Comparison of ENCODE assay signal across 1 cellular context in the genomic region with DNA sequence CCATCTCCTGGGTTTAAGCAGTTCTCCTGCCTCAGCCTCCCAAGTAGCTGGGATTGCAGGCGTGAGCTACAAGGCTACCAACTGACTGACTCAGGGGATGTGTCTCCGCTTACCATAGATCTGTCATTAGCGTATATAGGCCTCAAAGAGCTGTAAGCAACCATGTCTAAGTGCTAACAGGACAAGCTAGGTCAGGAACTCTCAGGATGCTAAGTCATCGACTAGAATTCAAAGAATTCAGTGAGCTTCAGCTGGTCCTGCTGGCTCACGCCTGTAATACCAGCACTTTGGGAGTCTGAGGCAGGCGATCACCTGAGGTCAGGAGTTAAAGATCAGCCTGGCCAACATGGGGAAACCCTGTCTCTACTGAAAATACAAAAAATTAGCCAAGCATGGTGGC.
TF ChIP-seq lines count a peak whose summit lies in the region.

No MANE protein-coding gene starts in this region.

TF ChIP-seq in GM23338, 12 proteins besides CTCF, POLR2A, EP300 and RAD21 (continued from another document):
- no peak for TF ChIP-seq ZNF462 (CRISPR knock-in tag; IDR thresholded peaks at IDR 0.05)
